9 cellular contexts compared by ENCODE assay signal in genomic region chr5:88659529-88660325, GRCh38.
DNase-seq lines count a peak whose midpoint lies in the region; ATAC-seq and TF ChIP-seq lines count a peak whose summit lies in the region.
"Had no signal": no experiment of that assay in that cellular context is flagged by ENCODE, and none has a peak within 500 bp of the region (broad histone marks: within the 10 kb centered on the region; RNA-seq: fewer than 3 reads in every experiment).

No MANE protein-coding gene starts in this region.

- no peak overlapping the region for H3K27ac ChIP-seq in CD8-positive, alpha-beta memory T cell (ENCODE audit: low read depth, low read length)
- no peak overlapping the region for H3K27ac ChIP-seq in upper lobe of left lung
- H3K27ac ChIP-seq: pancreas had no signal

- no peak for TF ChIP-seq POLR2A in upper lobe of left lung (IDR thresholded peaks at IDR 0.05)

- no peak for DNase-seq in CD8-positive, alpha-beta memory T cell
- DNase-seq in globus pallidus (ENCODE audit: low spot score) (peak; percentile 78), upper lobe of left lung (peak in 1 of 2 donors; percentile 59), NCI-H526 (lab: John Stamatoyannopoulos, UW) (no peak), NCI-H2227 treated with DMSO at 0.1 percent for 48 hours (lab: John Stamatoyannopoulos, UW) (no peak), A172 (ENCODE audit: low spot score) (no peak)

- H3K9me3 ChIP-seq in CD8-positive, alpha-beta memory T cell (ENCODE audit: low read length), result peaks cover 5% of the 10 kb centered on the region
- H3K9me3 ChIP-seq in upper lobe of left lung, result no peaks in the 10 kb centered on the region
- H3K9me3 ChIP-seq: pancreas had no signal

- no peaks in the 10 kb centered on the region for H3K36me3 Mint-ChIP-seq in CD8-positive, alpha-beta memory T cell

- peaks cover 52 to 71% of the 10 kb centered on the region in 2 donors for H3K27me3 Mint-ChIP-seq in CD8-positive, alpha-beta memory T cell

- H3K27me3 ChIP-seq in CD8-positive, alpha-beta memory T cell (ENCODE audit: insufficient read depth, low read length, poor library complexity, severe bottlenecking), result peaks cover 29% of the 10 kb centered on the region
- H3K27me3 ChIP-seq in upper lobe of left lung, result peaks cover 0 to 43% (median 19%) of the 10 kb centered on the region in 4 donors

- peak overlapping the region in 1 of 8 donors; percentile 9 for H3K27ac Mint-ChIP-seq in CD8-positive, alpha-beta memory T cell

- no peaks in the 10 kb centered on the region for H3K36me3 ChIP-seq in CD8-positive, alpha-beta memory T cell (ENCODE audit: insufficient read depth, low read length)
- H3K36me3 ChIP-seq in upper lobe of left lung, result no peaks in the 10 kb centered on the region
- H3K36me3 ChIP-seq: pancreas had no signal

- peaks cover 12 to 15% (median 14%) of the 10 kb centered on the region in 3 donors for H3K4me1 Mint-ChIP-seq in CD8-positive, alpha-beta memory T cell

- no peak overlapping the region for H3K4me3 ChIP-seq in CD8-positive, alpha-beta memory T cell (ENCODE audit: low read length)
- no peak overlapping the region for H3K4me3 ChIP-seq in upper lobe of left lung

- TF ChIP-seq CTCF in upper lobe of left lung (IDR thresholded peaks at IDR 0.05), result no peak

- POLR2A ChIA-PET in CD8-positive, alpha-beta memory T cell (lab: Charles Lee), result no interaction called here

- peaks cover 5% of the 10 kb centered on the region for H3K4me1 ChIP-seq in CD8-positive, alpha-beta memory T cell (ENCODE audit: insufficient read depth, low read length)
- peaks cover 11 to 21% (median 14%) of the 10 kb centered on the region in 4 donors for H3K4me1 ChIP-seq in upper lobe of left lung
- H3K4me1 ChIP-seq: pancreas had no signal

- TF ChIP-seq EP300 in upper lobe of left lung (IDR thresholded peaks at IDR 0.05), result no peak

- peak overlapping the region in 4 of 7 donors; percentile 13 to 56 (median 30) for H3K4me3 Mint-ChIP-seq in CD8-positive, alpha-beta memory T cell

- WGBS in upper lobe of left lung, 2 donors, result 11 to 16% methylated on average over 21 to 32 of the region's 32 CpGs

- peaks cover 13 to 34% (median 22%) of the 10 kb centered on the region in 5 donors for H3K9me3 Mint-ChIP-seq in CD8-positive, alpha-beta memory T cell

- peak; percentile 17 for ATAC-seq in GM19463 (IDR thresholded peaks at IDR 0.05; ENCODE audit: unreplicated experiment)
- peak; percentile 56 for ATAC-seq in HG03565 (IDR thresholded peaks at IDR 0.05; ENCODE audit: unreplicated experiment)
- peak; percentile 19 to 36 for ATAC-seq in upper lobe of left lung (ENCODE audit: low FRiP score in 2 of 2)

- CTCF ChIA-PET in CD8-positive, alpha-beta memory T cell (lab: Charles Lee), result interaction anchor here (1.3 to 1.8 kb wide), 2 partner anchors 20 to 31 kb away, joined by 3 to 4 read pairs; no protein-coding TSS in a partner anchor
